ENCODE assay signal across 14 cellular contexts in the genomic region with DNA sequence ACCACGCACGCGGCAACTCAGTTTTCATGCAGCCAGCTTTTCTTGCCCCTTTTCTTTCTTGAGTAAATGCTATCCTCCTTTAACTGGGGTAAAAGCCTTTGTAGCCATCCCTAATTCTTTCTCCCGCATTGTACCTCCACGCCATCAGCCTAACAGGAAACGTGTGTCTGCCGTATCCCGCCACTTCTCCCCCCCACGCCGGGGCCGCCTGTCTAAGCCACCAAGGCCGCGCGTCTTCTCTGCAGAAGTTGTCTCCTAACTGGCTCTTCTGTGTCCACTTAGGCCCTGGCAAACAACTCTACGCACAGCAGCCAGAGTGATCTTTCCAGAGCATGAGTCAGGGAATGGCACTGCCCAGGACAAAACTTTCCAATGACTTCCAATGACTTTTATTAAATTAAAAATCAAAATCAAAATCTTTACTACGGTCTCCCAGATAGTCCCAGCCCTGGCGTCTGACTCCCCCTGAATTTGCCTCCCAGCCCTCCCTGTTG.
DNase-seq lines count a peak whose midpoint lies in the region; TF ChIP-seq lines count a peak whose summit lies in the region.
"Had no signal": no experiment of that assay in that cellular context is flagged by ENCODE, and none has a peak within 500 bp of the region (broad histone marks: within the 10 kb centered on the region; RNA-seq: fewer than 3 reads in every experiment).

No MANE protein-coding gene starts in this region.

- no peak overlapping the region for H4K91ac ChIP-seq in trophoblast cell (ENCODE audit: low read depth, low read length)

- no peak overlapping the region for H3K4ac ChIP-seq in trophoblast cell (ENCODE audit: low read depth, low read length)

- no peak for TF ChIP-seq POLR2A in spleen (IDR thresholded peaks at IDR 0.05)

- no peaks in the 10 kb centered on the region for H3K36me3 Mint-ChIP-seq in T-helper 2 cell treated with Interferon-gamma antibody and Interleukin-4, amounts not matched to agents 5 μg/mL and 100 μg/mL, for 36 hours (ENCODE audit: low read depth)
- H3K36me3 Mint-ChIP-seq: CD4-positive, alpha-beta memory T cell had no signal

- H3K9me3 ChIP-seq in GM23248 (ENCODE audit: low read depth) (no peaks in the 10 kb centered on the region), iPS-15b (ENCODE audit: control insufficient read depth, insufficient read depth, low read length) (no peaks in the 10 kb centered on the region), spleen (no peaks in the 10 kb centered on the region), trophoblast cell (ENCODE audit: insufficient read depth, low read depth, low read length) (no peaks in the 10 kb centered on the region)
- H3K9me3 ChIP-seq: BE2C, HAP-1 had no signal

- H2BK5ac ChIP-seq in trophoblast cell (ENCODE audit: low read depth, low read length, poor library complexity) = no peak overlapping the region

- H3K27ac ChIP-seq in GM23248 (no peak overlapping the region), spleen (no peak overlapping the region), trophoblast cell (ENCODE audit: low read depth, low read length) (no peak overlapping the region)
- H3K27ac ChIP-seq: C4-2B had no signal

- no peak overlapping the region for H2BK120ac ChIP-seq in trophoblast cell (ENCODE audit: insufficient read depth, low read length, poor library complexity)

- H3K79me2 ChIP-seq in GM23248 (ENCODE audit: insufficient read depth) (no peaks in the 10 kb centered on the region), trophoblast cell (ENCODE audit: control insufficient read depth, insufficient read depth, low read length, poor library complexity) (no peaks in the 10 kb centered on the region)

- no peaks in the 10 kb centered on the region for H3K27me3 Mint-ChIP-seq in T-helper 2 cell treated with Interferon-gamma antibody and Interleukin-4, amounts not matched to agents 5 μg/mL and 100 μg/mL, for 36 hours (ENCODE audit: low read depth)

- intact Hi-C loops in spleen (cut with DNase I; ENCODE audit: low total_unique reads) = no loop called here

- H3K27me3 ChIP-seq in GM23248 (replicated peaks; ENCODE audit: insufficient read depth) (no peaks in the 10 kb centered on the region), iPS-15b (ENCODE audit: control insufficient read depth, insufficient read depth, low read length) (no peaks in the 10 kb centered on the region), spleen (replicated peaks in 1 of 7) (no peaks in the 10 kb centered on the region), trophoblast cell (ENCODE audit: insufficient read depth, low read length) (no peaks in the 10 kb centered on the region)
- H3K27me3 ChIP-seq: BE2C had no signal

- DNase-seq in AG08395 (ENCODE audit: low spot score) (peak; percentile 20), GM23248 (peak; percentile 61), spleen (peak; percentile 41), NCI-H526 treated with DMSO at 0.1 percent for 48 hours (lab: John Stamatoyannopoulos, UW) (no peak), trophoblast cell (no peak)
- DNase-seq in T-helper 2 cell treated with Interferon-gamma antibody and Interleukin-4, amounts not matched to agents 5 μg/mL and 100 μg/mL, for 36 hours (ENCODE audit: low spot score) = no peak
- DNase-seq: ACHN; BE2C; CD4-positive, alpha-beta memory T cell; DMS79; IMR-90 had no signal

- in situ Hi-C loops in GM23248 (cut with MboI) = no loop called here

- no peaks in the 10 kb centered on the region for H3F3A ChIP-seq in GM23248 (ENCODE audit: insufficient read depth)

- no peaks in the 10 kb centered on the region for H3K36me3 ChIP-seq in GM23248 (ENCODE audit: low read depth)
- H3K36me3 ChIP-seq in iPS-15b (ENCODE audit: control insufficient read depth, insufficient read depth, low read length) = no peaks in the 10 kb centered on the region
- no peaks in the 10 kb centered on the region for H3K36me3 ChIP-seq in spleen
- no peaks in the 10 kb centered on the region for H3K36me3 ChIP-seq in trophoblast cell (ENCODE audit: control insufficient read depth in 1 of 2, insufficient read depth in 2 of 2, low read length in 2 of 2)
- H3K36me3 ChIP-seq: BE2C, HAP-1 had no signal

- no peak for TF ChIP-seq CTCF in spleen (IDR thresholded peaks at IDR 0.05 in 8 of 11, conservative IDR thresholded peaks at IDR 0.05 in 3 of 11)

- H4K12ac ChIP-seq in trophoblast cell (ENCODE audit: low read depth, low read length) = no peak overlapping the region

- H2AK5ac ChIP-seq in trophoblast cell (ENCODE audit: low read length) = no peak overlapping the region

- no peak overlapping the region for H4K8ac ChIP-seq in trophoblast cell (ENCODE audit: low read depth, low read length)

- H2AFZ ChIP-seq in GM23248 (peak overlapping the region; percentile 61), trophoblast cell (ENCODE audit: insufficient read depth, low read length, poor library complexity) (no peak overlapping the region)

- H3K4me1 ChIP-seq in GM23248 (ENCODE audit: insufficient read depth) = peaks cover 10% of the 10 kb centered on the region
- H3K4me1 ChIP-seq in iPS-15b (ENCODE audit: control insufficient read depth, insufficient read depth, low read length) = no peaks in the 10 kb centered on the region
- H3K4me1 ChIP-seq in spleen = no peaks in the 10 kb centered on the region
- no peaks in the 10 kb centered on the region for H3K4me1 ChIP-seq in trophoblast cell (ENCODE audit: control insufficient read depth in 1 of 2, insufficient read depth in 2 of 2, low read length in 2 of 2)
- H3K4me1 ChIP-seq: BE2C, HAP-1 had no signal

- H3K79me1 ChIP-seq in trophoblast cell (ENCODE audit: low read length) = no peaks in the 10 kb centered on the region

- no peak overlapping the region for H2BK12ac ChIP-seq in trophoblast cell (ENCODE audit: low read length)

- no peak overlapping the region for H3K9ac ChIP-seq in GM23248
- H3K9ac ChIP-seq in iPS-15b (ENCODE audit: low read depth, low read length) = peak overlapping the region; percentile 1
- H3K9ac ChIP-seq in trophoblast cell (ENCODE audit: low read length) = no peak overlapping the region

- H3K4me3 ChIP-seq in GM23248 = no peak overlapping the region
- no peak overlapping the region for H3K4me3 ChIP-seq in iPS-15b (ENCODE audit: low read depth, low read length)
- no peak overlapping the region for H3K4me3 ChIP-seq in spleen
- no peak overlapping the region for H3K4me3 ChIP-seq in trophoblast cell (ENCODE audit: low read depth, low read length)
- H3K4me3 ChIP-seq: HAP-1 had no signal

- H3K9me3 Mint-ChIP-seq in T-helper 2 cell treated with Interferon-gamma antibody and Interleukin-4, amounts not matched to agents 5 μg/mL and 100 μg/mL, for 36 hours = no peaks in the 10 kb centered on the region
- H3K9me3 Mint-ChIP-seq: CD4-positive, alpha-beta memory T cell had no signal

- 11 to 14% methylated on average over 17 of the region's 17 CpGs for WGBS in GM23248 (ENCODE audit: low coverage in 1 of 2, low lambda C conversion rate in 2 of 2, missing lambda C conversion rate in 2 of 2), 2 experiments
- WGBS in spleen, 5 donors = 91 to 96% (median 93%) methylated on average over 17 of the region's 17 CpGs
- WGBS in trophoblast cell (ENCODE audit: extremely low coverage, insufficient coverage, insufficient read length) = no CpG with 5 or more reads among the region's 17 CpGs

- no peak overlapping the region for H3K4me3 Mint-ChIP-seq in T-helper 2 cell treated with Interferon-gamma antibody and Interleukin-4, amounts not matched to agents 5 μg/mL and 100 μg/mL, for 36 hours
- H3K4me3 Mint-ChIP-seq: CD4-positive, alpha-beta memory T cell had no signal

- no peak overlapping the region for H3K14ac ChIP-seq in trophoblast cell (ENCODE audit: low read length)

- H3K9me2 ChIP-seq in GM23248 (ENCODE audit: insufficient read depth) = no peaks in the 10 kb centered on the region

- no peak overlapping the region for H3K23ac ChIP-seq in trophoblast cell (ENCODE audit: low read length)

- no peak overlapping the region for H3K18ac ChIP-seq in trophoblast cell (ENCODE audit: low read length)

- no peaks in the 10 kb centered on the region for H4K20me1 ChIP-seq in GM23248 (ENCODE audit: insufficient read depth)

- no peak overlapping the region for H3K27ac Mint-ChIP-seq in T-helper 2 cell treated with Interferon-gamma antibody and Interleukin-4, amounts not matched to agents 5 μg/mL and 100 μg/mL, for 36 hours
- H3K27ac Mint-ChIP-seq: CD4-positive, alpha-beta memory T cell had no signal

- H3K4me2 ChIP-seq in GM23248 (ENCODE audit: unreplicated experiment) (peak overlapping the region; percentile 19), trophoblast cell (ENCODE audit: low read length) (no peak overlapping the region)

- H3K4me1 Mint-ChIP-seq in T-helper 2 cell treated with Interferon-gamma antibody and Interleukin-4, amounts not matched to agents 5 μg/mL and 100 μg/mL, for 36 hours (ENCODE audit: low read depth) = no peaks in the 10 kb centered on the region
- H3K4me1 Mint-ChIP-seq: CD4-positive, alpha-beta memory T cell had no signal

Comparison
In these comparisons a context has a peak if more than half of its experiments do, and no peak if none do; other contexts are left out.
1. DNase-seq: peak in AG08395 (single experiment), GM23248 (single experiment) and spleen (single experiment); none in NCI-H526 treated with DMSO at 0.1 percent for 48 hours (single experiment), trophoblast cell (0 of 2) and T-helper 2 cell treated with Interferon-gamma antibody and Interleukin-4, amounts not matched to agents 5 μg/mL and 100 μg/mL, for 36 hours (single experiment).